Comparison of ENCODE assay signal across 27 cellular contexts in the genomic region with DNA sequence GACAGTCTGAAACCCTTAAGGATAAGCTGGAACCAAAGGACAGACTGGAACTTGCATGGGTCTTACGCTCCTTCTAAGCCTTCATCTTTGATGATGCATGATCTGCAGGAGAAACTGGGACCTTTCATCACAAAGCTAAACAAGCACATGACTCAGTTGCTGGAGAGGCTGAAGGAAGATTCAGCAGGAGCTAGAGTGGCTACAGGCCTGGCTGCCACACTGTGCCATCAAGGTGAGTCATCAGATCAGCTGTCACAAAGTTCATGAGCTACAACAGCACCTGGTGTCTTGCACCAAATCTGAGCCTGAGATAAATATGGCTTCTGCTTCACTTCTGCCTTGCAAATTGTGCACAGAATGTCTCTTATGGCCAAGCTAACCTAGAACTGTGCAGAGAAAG.
DNase-seq lines count a peak whose midpoint lies in the region; ATAC-seq and TF ChIP-seq lines count a peak whose summit lies in the region.
"Had no signal": no experiment of that assay in that cellular context is flagged by ENCODE, and none has a peak within 500 bp of the region (broad histone marks: within the 10 kb centered on the region; RNA-seq: fewer than 3 reads in every experiment).

No MANE protein-coding gene starts in this region.

- H2BK12ac ChIP-seq in mesenchymal stem cell (ENCODE audit: low read length in 2 of 2), result no peak overlapping the region

- H2AK5ac ChIP-seq in mesenchymal stem cell (ENCODE audit: low read length, severe bottlenecking), result no peak overlapping the region

- no peak overlapping the region for H3K18ac ChIP-seq in mesenchymal stem cell (ENCODE audit: low read depth in 1 of 2, low read length in 2 of 2)

- CTCF ChIA-PET in mammary epithelial cell (lab: Charles Lee; ENCODE audit: low non-redundant PET), result interaction anchor here (0.6 kb wide), 1 partner anchor 233 kb away, joined by 16 read pairs; no protein-coding TSS in a partner anchor

- no peak overlapping the region for H2BK15ac ChIP-seq in mesenchymal stem cell (ENCODE audit: low read depth, poor library complexity, severe bottlenecking)

- no peaks in the 10 kb centered on the region for H3K79me2 ChIP-seq in mammary epithelial cell (ENCODE audit: insufficient read depth, low read length)

- no peak overlapping the region for H4K91ac ChIP-seq in mesenchymal stem cell (ENCODE audit: low read length)

- ATAC-seq in GM21423 (IDR thresholded peaks at IDR 0.05; ENCODE audit: unreplicated experiment) (no peak), GM18498 (IDR thresholded peaks at IDR 0.05; ENCODE audit: unreplicated experiment) (no peak)
- ATAC-seq: naive thymus-derived CD8-positive, alpha-beta T cell; right cardiac atrium had no signal

- no peaks in the 10 kb centered on the region for H3K27me3 ChIP-seq in mammary epithelial cell (ENCODE audit: insufficient read depth, low read length)
- peaks cover 0 to 5% of the 10 kb centered on the region in 2 experiments for H3K27me3 ChIP-seq in mesenchymal stem cell (ENCODE audit: control insufficient read depth in 1 of 2, insufficient read depth in 1 of 2, low read length in 2 of 2)
- H3K27me3 ChIP-seq: upper lobe of right lung had no signal

- no peaks in the 10 kb centered on the region for H3K36me3 ChIP-seq in mammary epithelial cell (ENCODE audit: insufficient read depth, low read length)
- H3K36me3 ChIP-seq in mesenchymal stem cell (ENCODE audit: control insufficient read depth in 1 of 2, insufficient read depth in 2 of 2, low read depth in 1 of 2, low read length in 2 of 2), result no peaks in the 10 kb centered on the region
- H3K36me3 ChIP-seq: upper lobe of right lung had no signal

- intact Hi-C loops in mammary epithelial cell (cut with micrococcal nuclease), result no loop called here

- dilution Hi-C loops in mammary epithelial cell (cut with HindIII; ENCODE audit: low sequenced_read_pairs), result no loop called here

- no TSS peak for BruUV-seq in mammary epithelial cell (replicated peaks; lab: Mats Ljungman, UMichigan)

- H3K9me3 ChIP-seq in mammary epithelial cell (replicated peaks; ENCODE audit: insufficient read depth, low read length) (no peaks in the 10 kb centered on the region), mesenchymal stem cell (ENCODE audit: control insufficient read depth, low read length) (no peaks in the 10 kb centered on the region)
- H3K9me3 ChIP-seq: upper lobe of right lung had no signal

- no peak for TF ChIP-seq CTCF in mammary epithelial cell (conservative IDR thresholded peaks at IDR 0.05 in 1 of 2, IDR thresholded peaks at IDR 0.05 in 1 of 2; ENCODE audit: extremely low read depth in 1 of 2, insufficient read depth in 1 of 2, low read depth in 1 of 2, low read length in 2 of 2)

- WGBS in mammary epithelial cell (ENCODE audit: low coverage, missing lambda C conversion rate), result 100% methylated on average over 1 of the region's 1 CpG
- WGBS in mesenchymal stem cell, result 81% methylated on average over 1 of the region's 1 CpG

- no peak overlapping the region for H2BK5ac ChIP-seq in mesenchymal stem cell (ENCODE audit: low read depth, low read length, poor library complexity, severe bottlenecking)

- no peak overlapping the region for H3K23ac ChIP-seq in mesenchymal stem cell (ENCODE audit: low read length in 2 of 2)

- no peak overlapping the region for H3K14ac ChIP-seq in mesenchymal stem cell (ENCODE audit: low read length in 2 of 2)

- H2AFZ ChIP-seq in mammary epithelial cell (ENCODE audit: low read depth, low read length) (no peak overlapping the region), mesenchymal stem cell (ENCODE audit: low read depth, low read length) (no peak overlapping the region)

- DNase-seq in COLO668 (lab: John Stamatoyannopoulos, UW; ENCODE audit: unreplicated experiment), result peak; percentile 28
- DNase-seq in LHCN-M2 (ENCODE audit: low read depth), result peak; percentile 17
- peak; percentile 23 for DNase-seq in mammary epithelial cell
- peak; percentile 9 for DNase-seq in mesenchymal stem cell
- DNase-seq in activated naive CD4-positive, alpha-beta T cell (lab: John Stamatoyannopoulos, UW), result no peak
- no peak for DNase-seq in D341Med (ENCODE audit: low spot score)
- DNase-seq: activated B cell treated with CpG ODN at 0.5 μM for 24 hours; activated CD4-positive, alpha-beta memory T cell treated with anti-CD3 and anti-CD28 coated beads, Interleukin-2, amount 10 ng/mL, durations not matched to agents 7 days and 5 days; activated effector memory CD4-positive, alpha-beta T cell treated with anti-CD3 and anti-CD28 coated beads, Interleukin-2, amount 50 U/mL, for 16 hours; activated T-cell treated with anti-CD3 and anti-CD28 coated beads for 4 hours; C1 segment of cervical spinal cord; DMS 273 treated with DMSO at 0.1 percent for 48 hours; effector memory CD4-positive, alpha-beta T cell; GF-D8; glutamatergic neuron; naive thymus-derived CD8-positive, alpha-beta T cell; NCI-H1092 treated with DMSO at 0.1 percent for 48 hours; NCI-H2081 treated with DMSO at 0.1 percent for 48 hours; NCI-H510A treated with DMSO at 0.1 percent for 48 hours; stimulated activated CD8-positive, alpha-beta memory T cell treated with anti-CD3 and anti-CD28 coated beads, Interleukin-4, amount 100 ng/mL, for 48 hours; T-helper 9 cell; upper lobe of right lung had no signal

- H3K4me2 ChIP-seq in mammary epithelial cell (ENCODE audit: insufficient read depth, low read depth, low read length) (no peak overlapping the region), mesenchymal stem cell (ENCODE audit: low read length, poor library complexity, severe bottlenecking) (no peak overlapping the region)
- H3K4me2 ChIP-seq: KMS-11 had no signal

- no peaks in the 10 kb centered on the region for H3K79me1 ChIP-seq in mesenchymal stem cell (replicated peaks; ENCODE audit: low read length, poor library complexity, severe bottlenecking)

- no peak overlapping the region for H3K4ac ChIP-seq in mesenchymal stem cell (ENCODE audit: low read depth in 1 of 2, low read length in 2 of 2)

- H3K9ac ChIP-seq in mammary epithelial cell (ENCODE audit: insufficient read depth, low read length) (no peak overlapping the region), mesenchymal stem cell (ENCODE audit: low read length) (no peak overlapping the region)
- H3K9ac ChIP-seq: KMS-11 had no signal

- H3K27ac ChIP-seq in mammary epithelial cell (ENCODE audit: insufficient read depth, low read depth, low read length) (no peak overlapping the region), mesenchymal stem cell (ENCODE audit: low read length, poor library complexity, severe bottlenecking) (no peak overlapping the region)
- H3K27ac ChIP-seq: KMS-11, RWPE1, upper lobe of right lung had no signal

- no peak overlapping the region for H2BK120ac ChIP-seq in mesenchymal stem cell (ENCODE audit: low read depth, low read length)

- H4K20me1 ChIP-seq in mammary epithelial cell (ENCODE audit: insufficient read depth, low read length), result no peaks in the 10 kb centered on the region

- H3K4me1 ChIP-seq in mammary epithelial cell (ENCODE audit: insufficient read depth, low read length) (peaks cover 5% of the 10 kb centered on the region), mesenchymal stem cell (ENCODE audit: control insufficient read depth, insufficient read depth, low read depth, low read length) (peaks cover 1% of the 10 kb centered on the region)
- H3K4me1 ChIP-seq: upper lobe of right lung had no signal

- no peak overlapping the region for H4K8ac ChIP-seq in mesenchymal stem cell (ENCODE audit: low read length)

- in situ Hi-C loops in mammary epithelial cell (cut with MboI; ENCODE audit: low sequenced_read_pairs in 2 of 2), result no loop called here

- no peak overlapping the region for H3K4me3 ChIP-seq in mammary epithelial cell (replicated peaks in 1 of 3; ENCODE audit: insufficient read depth in 1 of 3, low read depth in 2 of 3, low read length in 3 of 3)
- H3K4me3 ChIP-seq in mesenchymal stem cell (ENCODE audit: insufficient read depth in 1 of 2, low read depth in 1 of 2, low read length in 2 of 2), result no peak overlapping the region
- H3K4me3 ChIP-seq: upper lobe of right lung had no signal

Comparison
In these comparisons a context has a peak if more than half of its experiments do, and no peak if none do; other contexts are left out.
1. DNase-seq: peak in COLO668 (single experiment), LHCN-M2 (single experiment), mammary epithelial cell (single experiment) and mesenchymal stem cell (single experiment); none in activated naive CD4-positive, alpha-beta T cell (0 of 4) and D341Med (single experiment).